14 cellular contexts compared by ENCODE assay signal in the genomic region with DNA sequence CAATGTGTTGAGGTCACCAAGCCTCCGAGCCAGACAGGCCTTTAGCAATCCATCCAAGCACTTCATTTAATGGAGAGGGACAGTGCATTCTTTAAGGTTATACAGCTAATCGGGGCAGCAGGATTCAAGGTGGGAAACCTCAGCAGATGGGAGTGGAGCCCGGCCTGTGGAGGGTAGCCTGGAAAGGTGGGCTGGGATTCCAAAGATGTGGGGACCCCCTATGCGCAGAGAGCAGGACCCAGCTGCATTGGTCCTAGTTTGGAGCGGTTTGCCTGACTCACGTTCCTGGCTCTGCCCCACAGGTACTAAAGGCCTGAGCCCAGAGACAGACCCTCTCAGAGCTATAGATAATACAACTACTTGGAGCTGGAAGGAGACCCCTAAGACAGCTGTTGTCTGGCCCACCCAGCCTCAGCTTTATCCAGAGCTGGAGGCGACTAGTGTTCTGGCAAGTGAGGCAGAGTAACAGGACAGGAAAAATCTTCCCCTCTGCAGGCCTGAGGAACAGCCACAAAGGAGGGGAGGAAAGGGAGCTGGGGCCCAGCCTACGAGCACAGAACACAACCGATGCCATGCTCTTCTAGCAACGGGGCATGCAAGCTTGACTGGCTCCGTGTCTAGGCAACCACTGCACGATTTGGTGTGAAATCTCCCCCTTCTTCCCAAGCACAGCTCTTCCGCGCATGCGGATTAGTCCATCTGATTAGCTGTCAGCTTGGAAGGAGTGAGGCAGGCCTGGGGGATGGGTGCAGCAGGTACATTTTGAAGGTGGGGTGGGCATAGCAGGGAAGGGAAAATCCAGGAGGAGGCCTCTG. TPM values are rescaled to one million over a fixed set of nuclear protein-coding genes. Genes with fewer than 3 reads are reported as not detected.
DNase-seq lines count a peak whose midpoint lies in the region; ATAC-seq, FAIRE-seq and TF ChIP-seq lines count a peak whose summit lies in the region.
"Had no signal": no experiment of that assay in that cellular context is flagged by ENCODE, and none has a peak within 500 bp of the region (broad histone marks: within the 10 kb centered on the region; RNA-seq: fewer than 3 reads in every experiment).

No MANE protein-coding gene starts in this region.

- intact Hi-C loops in dorsolateral prefrontal cortex (cut with DNase I), result no loop called here
- intact Hi-C loops in HepG2 (cut with micrococcal nuclease; ENCODE audit: unreplicated experiment), result no loop called here

- TF ChIP-seq POLR2A in HepG2 (IDR thresholded peaks at IDR 0.05; ENCODE audit: insufficient read depth in 1 of 2, low read depth in 2 of 2, low read length in 2 of 2), result no peak

- H3K27me3 ChIP-seq in SJCRH30 (no peaks in the 10 kb centered on the region), dorsolateral prefrontal cortex (no peaks in the 10 kb centered on the region), HepG2 (ENCODE audit: control insufficient read depth in 1 of 2, insufficient read depth in 2 of 2, low read length in 2 of 2) (peaks cover 20 to 70% of the 10 kb centered on the region in 2 experiments)

- no peak for TF ChIP-seq CTCF in dorsolateral prefrontal cortex (IDR thresholded peaks at IDR 0.05 in 54 of 56, conservative IDR thresholded peaks at IDR 0.05 in 2 of 56; ENCODE audit: low read depth in 1 of 56, partially characterized antibody in 56 of 56)
- no peak for TF ChIP-seq CTCF in HepG2 (CRISPR knock-in tag; IDR thresholded peaks at IDR 0.05)
- no peak for TF ChIP-seq CTCF in retinal pigment epithelial cell (conservative IDR thresholded peaks at IDR 0.05; ENCODE audit: low read depth, low read length)
- no peak for TF ChIP-seq CTCF in omental fat pad (IDR thresholded peaks at IDR 0.05)

- no peak overlapping the region for H2AFZ ChIP-seq in HepG2 (ENCODE audit: low read length)

- H3K9ac ChIP-seq in HepG2 (ENCODE audit: insufficient read depth, low read depth, low read length), result peak overlapping the region; percentile 19

- no peak for TF ChIP-seq RAD21 in HepG2 (CRISPR knock-in tag; IDR thresholded peaks at IDR 0.05)

- BruUV-seq in HepG2 (replicated peaks; lab: Mats Ljungman, UMichigan), result no TSS peak

- H3K4me1 ChIP-seq in SJCRH30 (peaks cover 49% of the 10 kb centered on the region), HepG2 (ENCODE audit: insufficient read depth, low read length) (peaks cover 43% of the 10 kb centered on the region)
- H3K4me1 ChIP-seq: prostate gland had no signal

- H3K27ac ChIP-seq in SJCRH30 (peak overlapping the region; percentile 50), dorsolateral prefrontal cortex (peak overlapping the region in 49 of 59 donors; percentile 1 to 83 (median 56)), HepG2 (ENCODE audit: extremely low read length, insufficient read depth, low read length) (peak overlapping the region; percentile 22)
- H3K27ac ChIP-seq: prostate gland had no signal

- 56% methylated on average over 15 of the region's 15 CpGs for WGBS in HepG2 (ENCODE audit: low lambda C conversion rate)

- H3K36me3 ChIP-seq in SJCRH30 (no peaks in the 10 kb centered on the region), HepG2 (replicated peaks in 1 of 2; ENCODE audit: control insufficient read depth in 1 of 2, insufficient read depth in 2 of 2, low read length in 2 of 2) (no peaks in the 10 kb centered on the region)
- H3K36me3 ChIP-seq: prostate gland had no signal

- peak overlapping the region; percentile 78 for H3K4me2 ChIP-seq in HepG2 (ENCODE audit: low read depth, low read length)

- H4K20me1 ChIP-seq in HepG2 (ENCODE audit: insufficient read depth, low read length), result no peaks in the 10 kb centered on the region

- in situ Hi-C loops in HepG2 (cut with HindIII; ENCODE audit: extremely low pct_ligation_motif_present, low pct_unique_long_range_greater_than_20kb), result no loop called here

- no peaks in the 10 kb centered on the region for H3K9me3 ChIP-seq in SJCRH30 (replicated peaks)
- H3K9me3 ChIP-seq in HepG2 (ENCODE audit: low read length), result no peaks in the 10 kb centered on the region
- H3K9me3 ChIP-seq: prostate gland had no signal

- ATAC-seq in HepG2, result peak; percentile 0; the same call in 2 of the 3 replicates
- no peak for ATAC-seq in HG02678 (IDR thresholded peaks at IDR 0.05; ENCODE audit: unreplicated experiment)
- ATAC-seq in omental fat pad (ENCODE audit: low FRiP score), result no peak
- ATAC-seq: esophagus mucosa, PC-3 had no signal

- peak in 1 of 2 experiments; percentile 16 for DNase-seq in SJCRH30
- DNase-seq in dorsolateral prefrontal cortex, result peak in 9 of 10 donors; percentile 30 to 80 (median 58)
- no peak for DNase-seq in HepG2 (ENCODE audit: low spot score)
- peak; percentile 24 for DNase-seq in retinal pigment epithelial cell (ENCODE audit: low read depth)
- DNase-seq in activated T-cell treated with anti-CD3 and anti-CD28 coated beads, Interleukin-2, amount 50 U/mL, for 1 hour, result no peak
- DNase-seq in cerebellar nuclear complex (lab: John Stamatoyannopoulos, UW), result no peak
- no peak for DNase-seq in omental fat pad (ENCODE audit: low spot score)
- DNase-seq: NCI-H187, PC-3, T-helper 9 cell had no signal

- H3K79me2 ChIP-seq in HepG2 (ENCODE audit: insufficient read depth, low read length), result no peaks in the 10 kb centered on the region

- CTCF ChIA-PET in HepG2 (lab: Yijun Ruan, JAX; ENCODE audit: low intra/inter-chr PET ratio, low total read pairs), result no interaction called here

- POLR2A ChIA-PET in HepG2 (lab: Yijun Ruan, JAX), result interaction anchor here (0.8 to 2.4 kb wide), 8 partner anchors 11 to 342 kb away, joined by 3 to 26 read pairs (median 6); partner anchors contain the start of genes ACIN1, C14orf119, HOMEZ and NGDN

- FAIRE-seq in HepG2 (lab: Jason Lieb, UNC), result peak; percentile 4
- FAIRE-seq: H54 had no signal

- H3K4me3 ChIP-seq in SJCRH30 (no peak overlapping the region), dorsolateral prefrontal cortex (no peak overlapping the region), HepG2 (replicated peaks in 1 of 3; ENCODE audit: insufficient read depth in 1 of 3, low read depth in 2 of 3, low read length in 3 of 3) (peak overlapping the region in 1 of 3 experiments; percentile 60; a peak in 2 of 6 replicates), retinal pigment epithelial cell (ENCODE audit: low read length) (no peak overlapping the region)
- H3K4me3 ChIP-seq: prostate gland had no signal

- no peak for TF ChIP-seq EP300 in HepG2 (IDR thresholded peaks at IDR 0.05; ENCODE audit: low read depth in 2 of 2, low read length in 2 of 2)
- no peak for TF ChIP-seq EP300 in HepG2 (CRISPR knock-in tag; IDR thresholded peaks at IDR 0.05; ENCODE audit: borderline replicate concordance)

RNA-seq across cellular contexts. Expression of gene MYH7, which starts 1.1 kb away (rescaled TPM):
- total RNA-seq in SJCRH30 (2014; rRNA removed; shearing (Covaris generic)), result 0.20 and 0.23 TPM in 2 replicates
- total RNA-seq in dorsolateral prefrontal cortex, result 1 to 10 TPM in 106 of 120 experiments, under 1 TPM in 14; 0.40 to 6.7 (median 1.9) TPM
- total RNA-seq in HepG2 (2016; rRNA removed; fragmentation: Illumina TruSeq; extraction: Trizol), result 0.04 TPM in 1 of 2 replicates, not detected in the other
- not detected in 2 replicates for total RNA-seq in HepG2 (2016; cell fraction: cytosol; rRNA removed; fragmentation: Illumina TruSeq; extraction: Trizol; ENCODE audit: low read depth)
- not detected in 2 replicates for total RNA-seq in HepG2 (2016; cell fraction: insoluble cytoplasmic fraction; rRNA removed; fragmentation: Illumina TruSeq; extraction: Trizol)
- total RNA-seq in HepG2 (2016; cell fraction: membrane; rRNA removed; fragmentation: Illumina TruSeq; extraction: Trizol), result not detected in 2 replicates
- total RNA-seq in HepG2 (2016; cell fraction: nucleus; rRNA removed; fragmentation: Illumina TruSeq; extraction: Trizol), result 0.06 TPM in 1 of 2 replicates, not detected in the other
- polyA plus RNA-seq in HepG2 (2011; rRNA removed), result 0.01 and 0.04 TPM in 2 replicates
- polyA plus RNA-seq in HepG2 (2011; cell fraction: cytosol; rRNA removed), result 0.01 TPM in 2 replicates
- polyA plus RNA-seq in HepG2 (2011; cell fraction: nucleus; rRNA removed), result 0.02 and 0.08 TPM in 2 replicates
- 0.05 and 0.07 TPM in 2 replicates for polyA plus RNA-seq in HepG2 (2012)
- polyA plus RNA-seq in HepG2 (2016; cell fraction: cytosol; fragmentation: Illumina TruSeq; extraction: Trizol; ENCODE audit: low read depth), result not detected in 2 replicates
- polyA plus RNA-seq in HepG2 (2016; cell fraction: insoluble cytoplasmic fraction; fragmentation: Illumina TruSeq; extraction: Trizol; ENCODE audit: low read depth), result 0.04 and 0.05 TPM in 2 replicates
- polyA plus RNA-seq in HepG2 (2016; cell fraction: membrane; fragmentation: Illumina TruSeq; extraction: Trizol; ENCODE audit: low read depth), result not detected in 2 replicates
- polyA plus RNA-seq in HepG2 (2016; cell fraction: nucleus; fragmentation: Illumina TruSeq; extraction: Trizol; ENCODE audit: insufficient read depth, low read depth), result not detected in 2 replicates
- 0.28 TPM in 1 of 2 replicates, not detected in the other for polyA minus RNA-seq in HepG2 (2011; rRNA and poly(A)+ RNA removed; ENCODE audit: low replicate concordance)
- 0.10 TPM in 1 of 2 replicates, not detected in the other for polyA minus RNA-seq in HepG2 (2011; cell fraction: cytosol; rRNA and poly(A)+ RNA removed)
- not detected in 2 replicates for polyA minus RNA-seq in HepG2 (2011; cell fraction: nucleus; rRNA and poly(A)+ RNA removed)
- not detected for total RNA-seq in omental fat pad
- total RNA-seq: PC-3 had no signal

RNA-seq across cellular contexts. Expression of gene MYH6, which starts 28.5 kb away (rescaled TPM):
- not detected in 2 replicates for total RNA-seq in SJCRH30 (2014; rRNA removed; shearing (Covaris generic))
- total RNA-seq in dorsolateral prefrontal cortex (under 1 TPM in 14 of 120 experiments, not detected in 106; 0.08 to 0.28 (median 0.11) TPM), HepG2 (2016; rRNA removed; fragmentation: Illumina TruSeq; extraction: Trizol) (not detected in 2 replicates), omental fat pad (not detected)
- total RNA-seq in HepG2 (2016; cell fraction: cytosol; rRNA removed; fragmentation: Illumina TruSeq; extraction: Trizol; ENCODE audit: low read depth), result not detected in 2 replicates
- total RNA-seq in HepG2 (2016; cell fraction: insoluble cytoplasmic fraction; rRNA removed; fragmentation: Illumina TruSeq; extraction: Trizol), result not detected in 2 replicates
- not detected in 2 replicates for total RNA-seq in HepG2 (2016; cell fraction: membrane; rRNA removed; fragmentation: Illumina TruSeq; extraction: Trizol)
- not detected in 2 replicates for total RNA-seq in HepG2 (2016; cell fraction: nucleus; rRNA removed; fragmentation: Illumina TruSeq; extraction: Trizol)
- polyA plus RNA-seq in HepG2 (2011; rRNA removed), result 0.01 TPM in 1 of 2 replicates, not detected in the other
- polyA plus RNA-seq in HepG2 (2011; cell fraction: cytosol; rRNA removed), result not detected in 2 replicates
- not detected in 2 replicates for polyA plus RNA-seq in HepG2 (2011; cell fraction: nucleus; rRNA removed)
- not detected in 2 replicates for polyA plus RNA-seq in HepG2 (2012)
- polyA plus RNA-seq in HepG2 (2016; cell fraction: cytosol; fragmentation: Illumina TruSeq; extraction: Trizol; ENCODE audit: low read depth), result not detected in 2 replicates
- polyA plus RNA-seq in HepG2 (2016; cell fraction: insoluble cytoplasmic fraction; fragmentation: Illumina TruSeq; extraction: Trizol; ENCODE audit: low read depth), result not detected in 2 replicates
- polyA plus RNA-seq in HepG2 (2016; cell fraction: membrane; fragmentation: Illumina TruSeq; extraction: Trizol; ENCODE audit: low read depth), result not detected in 2 replicates
- not detected in 2 replicates for polyA plus RNA-seq in HepG2 (2016; cell fraction: nucleus; fragmentation: Illumina TruSeq; extraction: Trizol; ENCODE audit: insufficient read depth, low read depth)
- not detected in 2 replicates for polyA minus RNA-seq in HepG2 (2011; rRNA and poly(A)+ RNA removed; ENCODE audit: low replicate concordance)
- polyA minus RNA-seq in HepG2 (2011; cell fraction: cytosol; rRNA and poly(A)+ RNA removed), result not detected in 2 replicates
- polyA minus RNA-seq in HepG2 (2011; cell fraction: nucleus; rRNA and poly(A)+ RNA removed), result not detected in 2 replicates
- total RNA-seq: esophagus mucosa, PC-3 had no signal

RNA-seq across cellular contexts. Expression of gene NGDN, which starts 33.0 kb away (rescaled TPM):
- total RNA-seq in SJCRH30 (2014; rRNA removed; shearing (Covaris generic)), result 76.5 and 85.2 TPM in 2 replicates
- 10 to 100 TPM; 23.4 to 51.0 (median 37.9) TPM for total RNA-seq in dorsolateral prefrontal cortex
- 216 and 241 TPM in 2 replicates for total RNA-seq in HepG2 (2016; rRNA removed; fragmentation: Illumina TruSeq; extraction: Trizol)
- total RNA-seq in HepG2 (2016; cell fraction: cytosol; rRNA removed; fragmentation: Illumina TruSeq; extraction: Trizol; ENCODE audit: low read depth), result 81.7 and 93.0 TPM in 2 replicates
- total RNA-seq in HepG2 (2016; cell fraction: insoluble cytoplasmic fraction; rRNA removed; fragmentation: Illumina TruSeq; extraction: Trizol), result 225 and 237 TPM in 2 replicates
- total RNA-seq in HepG2 (2016; cell fraction: membrane; rRNA removed; fragmentation: Illumina TruSeq; extraction: Trizol), result 66.4 and 83.1 TPM in 2 replicates
- 177 and 204 TPM in 2 replicates for total RNA-seq in HepG2 (2016; cell fraction: nucleus; rRNA removed; fragmentation: Illumina TruSeq; extraction: Trizol)
- polyA plus RNA-seq in HepG2 (2011; rRNA removed), result 131 and 154 TPM in 2 replicates
- 82.4 and 111 TPM in 2 replicates for polyA plus RNA-seq in HepG2 (2011; cell fraction: cytosol; rRNA removed)
- polyA plus RNA-seq in HepG2 (2011; cell fraction: nucleus; rRNA removed), result 104 and 123 TPM in 2 replicates
- polyA plus RNA-seq in HepG2 (2012), result 117 and 133 TPM in 2 replicates
- 21.2 and 22.9 TPM in 2 replicates for polyA plus RNA-seq in HepG2 (2016; cell fraction: cytosol; fragmentation: Illumina TruSeq; extraction: Trizol; ENCODE audit: low read depth)
- 196 and 227 TPM in 2 replicates for polyA plus RNA-seq in HepG2 (2016; cell fraction: insoluble cytoplasmic fraction; fragmentation: Illumina TruSeq; extraction: Trizol; ENCODE audit: low read depth)
- polyA plus RNA-seq in HepG2 (2016; cell fraction: membrane; fragmentation: Illumina TruSeq; extraction: Trizol; ENCODE audit: low read depth), result 27.9 and 28.0 TPM in 2 replicates
- 212 and 217 TPM in 2 replicates for polyA plus RNA-seq in HepG2 (2016; cell fraction: nucleus; fragmentation: Illumina TruSeq; extraction: Trizol; ENCODE audit: insufficient read depth, low read depth)
- 23.6 and 38.1 TPM in 2 replicates for polyA minus RNA-seq in HepG2 (2011; rRNA and poly(A)+ RNA removed; ENCODE audit: low replicate concordance)
- polyA minus RNA-seq in HepG2 (2011; cell fraction: cytosol; rRNA and poly(A)+ RNA removed), result 48.0 and 49.4 TPM in 2 replicates
- 243 and 292 TPM in 2 replicates for polyA minus RNA-seq in HepG2 (2011; cell fraction: nucleus; rRNA and poly(A)+ RNA removed)
- total RNA-seq in omental fat pad, result 10 to 100 TPM; 25.4 to 62.3 (median 33.5) TPM

RNA-seq across cellular contexts. Expression of gene CMTM5, which starts 59.7 kb away (rescaled TPM):
- 0.32 and 0.46 TPM in 2 replicates for total RNA-seq in SJCRH30 (2014; rRNA removed; shearing (Covaris generic))
- total RNA-seq in dorsolateral prefrontal cortex (100 to 1,000 TPM in 13 of 120 experiments, 10 to 100 TPM in 104, 1 to 10 TPM in 3; 8.5 to 244 (median 46.0) TPM), HepG2 (2016; rRNA removed; fragmentation: Illumina TruSeq; extraction: Trizol) (not detected in 2 replicates), omental fat pad (not detected)
- not detected in 2 replicates for total RNA-seq in HepG2 (2016; cell fraction: cytosol; rRNA removed; fragmentation: Illumina TruSeq; extraction: Trizol; ENCODE audit: low read depth)
- total RNA-seq in HepG2 (2016; cell fraction: insoluble cytoplasmic fraction; rRNA removed; fragmentation: Illumina TruSeq; extraction: Trizol), result not detected in 2 replicates
- not detected in 2 replicates for total RNA-seq in HepG2 (2016; cell fraction: membrane; rRNA removed; fragmentation: Illumina TruSeq; extraction: Trizol)
- total RNA-seq in HepG2 (2016; cell fraction: nucleus; rRNA removed; fragmentation: Illumina TruSeq; extraction: Trizol), result not detected in 2 replicates
- polyA plus RNA-seq in HepG2 (2011; rRNA removed), result not detected in 2 replicates
- polyA plus RNA-seq in HepG2 (2011; cell fraction: cytosol; rRNA removed), result not detected in 2 replicates
- not detected in 2 replicates for polyA plus RNA-seq in HepG2 (2011; cell fraction: nucleus; rRNA removed)
- polyA plus RNA-seq in HepG2 (2012), result not detected in 2 replicates
- polyA plus RNA-seq in HepG2 (2016; cell fraction: cytosol; fragmentation: Illumina TruSeq; extraction: Trizol; ENCODE audit: low read depth), result not detected in 2 replicates
- polyA plus RNA-seq in HepG2 (2016; cell fraction: insoluble cytoplasmic fraction; fragmentation: Illumina TruSeq; extraction: Trizol; ENCODE audit: low read depth), result not detected in 2 replicates
- not detected in 2 replicates for polyA plus RNA-seq in HepG2 (2016; cell fraction: membrane; fragmentation: Illumina TruSeq; extraction: Trizol; ENCODE audit: low read depth)
- not detected in 2 replicates for polyA plus RNA-seq in HepG2 (2016; cell fraction: nucleus; fragmentation: Illumina TruSeq; extraction: Trizol; ENCODE audit: insufficient read depth, low read depth)
- not detected in 2 replicates for polyA minus RNA-seq in HepG2 (2011; rRNA and poly(A)+ RNA removed; ENCODE audit: low replicate concordance)
- polyA minus RNA-seq in HepG2 (2011; cell fraction: cytosol; rRNA and poly(A)+ RNA removed), result not detected in 2 replicates
- polyA minus RNA-seq in HepG2 (2011; cell fraction: nucleus; rRNA and poly(A)+ RNA removed), result not detected in 2 replicates
- total RNA-seq: esophagus mucosa, PC-3 had no signal

Comparison
In these comparisons a context has a peak if more than half of its experiments do, and no peak if none do; other contexts are left out.
1. DNase-seq: peak in dorsolateral prefrontal cortex (9 of 10) and retinal pigment epithelial cell (single experiment); none in HepG2 (single experiment), activated T-cell treated with anti-CD3 and anti-CD28 coated beads, Interleukin-2, amount 50 U/mL, for 1 hour (single experiment), cerebellar nuclear complex (0 of 2) and omental fat pad (single experiment).
2. Peak in every context shown above with its lines, with median percentiles within 50 percentile points of each other: H3K27ac ChIP-seq.